1 cellular context compared by ENCODE assay signal in genomic region chr16:47499700-47500264, GRCh38.
TF ChIP-seq lines count a peak whose summit lies in the region.

No MANE protein-coding gene starts in this region.

TF ChIP-seq in HepG2, 621 proteins besides CTCF, POLR2A, EP300 and RAD21 (continued from another document and continues in another):
- TF ChIP-seq, protein P1, sequence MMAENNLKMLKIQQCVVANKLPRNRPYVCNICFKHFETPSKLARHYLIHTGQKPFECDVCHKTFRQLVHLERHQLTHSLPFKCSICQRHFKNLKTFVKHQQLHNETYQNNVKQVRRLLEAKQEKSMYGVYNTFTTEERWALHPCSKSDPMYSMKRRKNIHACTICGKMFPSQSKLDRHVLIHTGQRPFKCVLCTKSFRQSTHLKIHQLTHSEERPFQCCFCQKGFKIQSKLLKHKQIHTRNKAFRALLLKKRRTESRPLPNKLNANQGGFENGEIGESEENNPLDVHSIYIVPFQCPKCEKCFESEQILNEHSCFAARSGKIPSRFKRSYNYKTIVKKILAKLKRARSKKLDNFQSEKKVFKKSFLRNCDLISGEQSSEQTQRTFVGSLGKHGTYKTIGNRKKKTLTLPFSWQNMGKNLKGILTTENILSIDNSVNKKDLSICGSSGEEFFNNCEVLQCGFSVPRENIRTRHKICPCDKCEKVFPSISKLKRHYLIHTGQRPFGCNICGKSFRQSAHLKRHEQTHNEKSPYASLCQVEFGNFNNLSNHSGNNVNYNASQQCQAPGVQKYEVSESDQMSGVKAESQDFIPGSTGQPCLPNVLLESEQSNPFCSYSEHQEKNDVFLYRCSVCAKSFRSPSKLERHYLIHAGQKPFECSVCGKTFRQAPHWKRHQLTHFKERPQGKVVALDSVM (CRISPR knock-in tag; IDR thresholded peaks at IDR 0.05): peak; percentile 61
- TF ChIP-seq ZNF629 (CRISPR knock-in tag; conservative IDR thresholded peaks at IDR 0.05) (peak; percentile 33; the same call in 1 of the 2 replicates), FOXP4 (CRISPR knock-in tag; IDR thresholded peaks at IDR 0.05) (peak; percentile 71), STAT6 (CRISPR knock-in tag; IDR thresholded peaks at IDR 0.05; ENCODE audit: borderline replicate concordance) (no peak), HNRNPL (IDR thresholded peaks at IDR 0.05; ENCODE audit: low read depth, low read length) (no peak), ZSCAN25 (CRISPR knock-in tag; IDR thresholded peaks at IDR 0.05) (peak; percentile 62; the same call in 1 of the 2 replicates), RCOR2 (CRISPR knock-in tag; IDR thresholded peaks at IDR 0.05) (peak; percentile 79), PAF1 (CRISPR knock-in tag; IDR thresholded peaks at IDR 0.05) (no peak), KLF11 (CRISPR knock-in tag; IDR thresholded peaks at IDR 0.05) (no peak), MAFK (conservative IDR thresholded peaks at IDR 0.05 in 1 of 2, IDR thresholded peaks at IDR 0.05 in 1 of 2; ENCODE audit: low read length in 2 of 2) (peak; percentile 88 to 96), ZNF556 (CRISPR knock-in tag; IDR thresholded peaks at IDR 0.05; ENCODE audit: borderline replicate concordance) (no peak), ZNF720 (CRISPR knock-in tag; IDR thresholded peaks at IDR 0.05) (no peak), ZNF274 (CRISPR knock-in tag; IDR thresholded peaks at IDR 0.05) (0 out of 2 replicates have a peak, but pooled peaks have one; percentile 41), SP140L (CRISPR knock-in tag; IDR thresholded peaks at IDR 0.05; ENCODE audit: borderline replicate concordance) (no peak), XRCC5 (optimal IDR thresholded peaks at IDR 0.05; ENCODE audit: low read length) (peak; percentile 81), PHB2 (IDR thresholded peaks at IDR 0.05; ENCODE audit: partially characterized antibody) (no peak), ZNF136 (CRISPR knock-in tag; IDR thresholded peaks at IDR 0.05; ENCODE audit: low read depth) (peak; percentile 59; the same call in 1 of the 2 replicates), MXI1 (IDR thresholded peaks at IDR 0.05; ENCODE audit: borderline replicate concordance, low read depth, low read length) (peak; percentile 65; the same call in 1 of the 3 replicates), TRIM24 (CRISPR knock-in tag; IDR thresholded peaks at IDR 0.05) (no peak), ZNF773 (CRISPR knock-in tag; IDR thresholded peaks at IDR 0.05; ENCODE audit: borderline replicate concordance) (no peak), WIZ (CRISPR knock-in tag; IDR thresholded peaks at IDR 0.05) (no peak), SOX5 (CRISPR knock-in tag; IDR thresholded peaks at IDR 0.05; ENCODE audit: borderline replicate concordance) (peak; percentile 89), ZNF83 (CRISPR knock-in tag; IDR thresholded peaks at IDR 0.05; ENCODE audit: borderline replicate concordance) (no peak), SUZ12 (IDR thresholded peaks at IDR 0.05; ENCODE audit: low read depth, low read length) (no peak), HDAC1 (CRISPR knock-in tag; IDR thresholded peaks at IDR 0.05) (peak; percentile 65), ZNF691 (CRISPR knock-in tag; IDR thresholded peaks at IDR 0.05; ENCODE audit: borderline replicate concordance, low read depth) (peak; percentile 69; the same call in 1 of the 2 replicates), REPIN1 (CRISPR knock-in tag; IDR thresholded peaks at IDR 0.05; ENCODE audit: borderline replicate concordance, low read depth) (peak; percentile 82; the same call in 1 of the 2 replicates), HOXA9 (CRISPR knock-in tag; IDR thresholded peaks at IDR 0.05; ENCODE audit: borderline replicate concordance) (no peak), RBM39 (IDR thresholded peaks at IDR 0.05; ENCODE audit: low read depth, low read length, poor library complexity, severe bottlenecking) (no peak), ZNF660 (CRISPR knock-in tag; IDR thresholded peaks at IDR 0.05; ENCODE audit: borderline replicate concordance, low read depth) (no peak), ZBTB37 (CRISPR knock-in tag; IDR thresholded peaks at IDR 0.05) (no peak), ZNF687 (CRISPR knock-in tag; IDR thresholded peaks at IDR 0.05) (peak; percentile 54; the same call in 1 of the 2 replicates), DMAP1 (CRISPR knock-in tag; IDR thresholded peaks at IDR 0.05) (peak; percentile 91), TP53 (CRISPR knock-in tag; conservative IDR thresholded peaks at IDR 0.05) (no peak), SRSF9 (IDR thresholded peaks at IDR 0.05; ENCODE audit: borderline replicate concordance, insufficient read depth, low read depth, low read length, poor library complexity, severe bottlenecking) (no peak), SOX6 (IDR thresholded peaks at IDR 0.05) (no peak), SOX6 (CRISPR knock-in tag; IDR thresholded peaks at IDR 0.05) (peak; percentile 91), ZNF205 (CRISPR knock-in tag; IDR thresholded peaks at IDR 0.05) (no peak), ZFX (CRISPR knock-in tag; IDR thresholded peaks at IDR 0.05; ENCODE audit: low read depth) (peak; percentile 95)
- TF ChIP-seq, protein P2, sequence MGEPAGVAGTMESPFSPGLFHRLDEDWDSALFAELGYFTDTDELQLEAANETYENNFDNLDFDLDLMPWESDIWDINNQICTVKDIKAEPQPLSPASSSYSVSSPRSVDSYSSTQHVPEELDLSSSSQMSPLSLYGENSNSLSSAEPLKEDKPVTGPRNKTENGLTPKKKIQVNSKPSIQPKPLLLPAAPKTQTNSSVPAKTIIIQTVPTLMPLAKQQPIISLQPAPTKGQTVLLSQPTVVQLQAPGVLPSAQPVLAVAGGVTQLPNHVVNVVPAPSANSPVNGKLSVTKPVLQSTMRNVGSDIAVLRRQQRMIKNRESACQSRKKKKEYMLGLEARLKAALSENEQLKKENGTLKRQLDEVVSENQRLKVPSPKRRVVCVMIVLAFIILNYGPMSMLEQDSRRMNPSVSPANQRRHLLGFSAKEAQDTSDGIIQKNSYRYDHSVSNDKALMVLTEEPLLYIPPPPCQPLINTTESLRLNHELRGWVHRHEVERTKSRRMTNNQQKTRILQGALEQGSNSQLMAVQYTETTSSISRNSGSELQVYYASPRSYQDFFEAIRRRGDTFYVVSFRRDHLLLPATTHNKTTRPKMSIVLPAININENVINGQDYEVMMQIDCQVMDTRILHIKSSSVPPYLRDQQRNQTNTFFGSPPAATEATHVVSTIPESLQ (CRISPR knock-in tag; conservative IDR thresholded peaks at IDR 0.05): no peak
- TF ChIP-seq, protein P3, sequence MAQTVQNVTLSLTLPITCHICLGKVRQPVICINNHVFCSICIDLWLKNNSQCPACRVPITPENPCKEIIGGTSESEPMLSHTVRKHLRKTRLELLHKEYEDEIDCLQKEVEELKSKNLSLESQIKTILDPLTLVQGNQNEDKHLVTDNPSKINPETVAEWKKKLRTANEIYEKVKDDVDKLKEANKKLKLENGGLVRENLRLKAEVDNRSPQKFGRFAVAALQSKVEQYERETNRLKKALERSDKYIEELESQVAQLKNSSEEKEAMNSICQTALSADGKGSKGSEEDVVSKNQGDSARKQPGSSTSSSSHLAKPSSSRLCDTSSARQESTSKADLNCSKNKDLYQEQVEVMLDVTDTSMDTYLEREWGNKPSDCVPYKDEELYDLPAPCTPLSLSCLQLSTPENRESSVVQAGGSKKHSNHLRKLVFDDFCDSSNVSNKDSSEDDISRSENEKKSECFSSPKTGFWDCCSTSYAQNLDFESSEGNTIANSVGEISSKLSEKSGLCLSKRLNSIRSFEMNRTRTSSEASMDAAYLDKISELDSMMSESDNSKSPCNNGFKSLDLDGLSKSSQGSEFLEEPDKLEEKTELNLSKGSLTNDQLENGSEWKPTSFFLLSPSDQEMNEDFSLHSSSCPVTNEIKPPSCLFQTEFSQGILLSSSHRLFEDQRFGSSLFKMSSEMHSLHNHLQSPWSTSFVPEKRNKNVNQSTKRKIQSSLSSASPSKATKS (CRISPR knock-in tag; IDR thresholded peaks at IDR 0.05): no peak
- TF ChIP-seq, protein P4, sequence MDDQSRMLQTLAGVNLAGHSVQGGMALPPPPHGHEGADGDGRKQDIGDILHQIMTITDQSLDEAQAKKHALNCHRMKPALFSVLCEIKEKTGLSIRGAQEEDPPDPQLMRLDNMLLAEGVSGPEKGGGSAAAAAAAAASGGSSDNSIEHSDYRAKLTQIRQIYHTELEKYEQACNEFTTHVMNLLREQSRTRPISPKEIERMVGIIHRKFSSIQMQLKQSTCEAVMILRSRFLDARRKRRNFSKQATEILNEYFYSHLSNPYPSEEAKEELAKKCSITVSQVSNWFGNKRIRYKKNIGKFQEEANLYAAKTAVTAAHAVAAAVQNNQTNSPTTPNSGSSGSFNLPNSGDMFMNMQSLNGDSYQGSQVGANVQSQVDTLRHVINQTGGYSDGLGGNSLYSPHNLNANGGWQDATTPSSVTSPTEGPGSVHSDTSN (CRISPR knock-in tag; IDR thresholded peaks at IDR 0.05; ENCODE audit: borderline replicate concordance): no peak
- TF ChIP-seq, protein P5, sequence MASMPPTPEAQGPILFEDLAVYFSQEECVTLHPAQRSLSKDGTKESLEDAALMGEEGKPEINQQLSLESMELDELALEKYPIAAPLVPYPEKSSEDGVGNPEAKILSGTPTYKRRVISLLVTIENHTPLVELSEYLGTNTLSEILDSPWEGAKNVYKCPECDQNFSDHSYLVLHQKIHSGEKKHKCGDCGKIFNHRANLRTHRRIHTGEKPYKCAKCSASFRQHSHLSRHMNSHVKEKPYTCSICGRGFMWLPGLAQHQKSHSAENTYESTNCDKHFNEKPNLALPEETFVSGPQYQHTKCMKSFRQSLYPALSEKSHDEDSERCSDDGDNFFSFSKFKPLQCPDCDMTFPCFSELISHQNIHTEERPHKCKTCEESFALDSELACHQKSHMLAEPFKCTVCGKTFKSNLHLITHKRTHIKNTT (CRISPR knock-in tag; IDR thresholded peaks at IDR 0.05): no peak
